Comparison of ENCODE assay signal across 1 cellular context in the genomic region with DNA sequence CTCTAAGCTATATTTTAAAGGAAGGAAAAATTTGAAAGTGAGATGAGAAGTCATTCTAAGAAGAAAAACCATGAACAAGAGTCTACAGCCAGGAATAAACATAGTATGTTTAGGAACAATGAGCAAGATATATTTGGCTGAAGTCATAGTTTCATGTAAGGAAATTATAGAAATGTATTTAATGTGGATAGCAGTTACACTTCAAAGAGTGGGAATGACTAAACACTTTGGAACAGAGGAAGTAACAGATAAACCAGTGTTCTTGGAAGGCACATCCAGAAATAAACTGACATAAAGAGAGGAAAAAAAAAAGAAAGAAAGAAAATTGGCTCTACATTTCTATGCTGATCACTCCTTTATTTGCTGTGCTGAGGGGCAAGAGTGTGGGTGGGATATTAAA.
TF ChIP-seq lines count a peak whose summit lies in the region.

No MANE protein-coding gene starts in this region.

TF ChIP-seq in SK-N-SH treated with all-trans-retinoic acid at 6 μM for 48 hours, 23 proteins besides CTCF, POLR2A, EP300 and RAD21 (continued from another document):
- no peak for TF ChIP-seq OSR1 (CRISPR knock-in tag; IDR thresholded peaks at IDR 0.05)
TF ChIP-seq in SK-N-SH treated with all-trans-retinoic acid at 6 μM for 48 hours: peak in this region for 0.
